32 cellular contexts compared by ENCODE assay signal in the genomic region with DNA sequence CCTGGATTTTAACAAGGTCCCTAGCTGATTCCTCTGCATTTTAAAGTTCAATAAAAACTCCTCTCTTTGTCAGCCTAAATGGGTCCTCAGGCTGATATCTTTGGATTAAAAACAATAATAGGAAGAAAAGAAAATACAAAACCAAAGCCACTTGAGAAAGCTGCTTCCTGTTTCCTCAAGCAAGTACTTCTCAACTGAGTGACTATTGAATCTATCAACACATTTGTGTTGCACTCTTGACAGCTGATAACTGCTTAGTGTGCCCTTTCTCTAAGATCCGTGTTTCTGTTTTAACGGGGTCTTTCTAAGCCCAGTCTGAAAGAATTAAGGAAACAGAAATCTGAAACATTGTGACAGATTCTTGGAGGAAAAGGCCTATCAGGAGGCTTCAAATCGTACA.
"Had no signal": no experiment of that assay in that cellular context is flagged by ENCODE, and none has a peak within 500 bp of the region (broad histone marks: within the 10 kb centered on the region; RNA-seq: fewer than 3 reads in every experiment).

No MANE protein-coding gene starts in this region.

- H3K9me3 ChIP-seq: adrenal gland, body of pancreas, breast epithelium had no signal

- H3K4me1 ChIP-seq: adrenal gland, body of pancreas, breast epithelium had no signal

- H3K36me3 ChIP-seq: adrenal gland, brain microvascular endothelial cell, breast epithelium had no signal

- DNase-seq: activated B cell treated with CpG ODN at 0.5 μM for 24 hours; activated CD4-positive, alpha-beta memory T cell treated with anti-CD3 and anti-CD28 coated beads for 36 hours; activated CD4-positive, alpha-beta T cell treated with anti-CD3 and anti-CD28 coated beads for 4 hours; activated CD4-positive, alpha-beta T cell treated with anti-CD3 and anti-CD28 coated beads, Interleukin-2, amount 10 ng/mL, durations not matched to agents 24 days and 14 days; activated CD4-positive, alpha-beta T cell treated with anti-CD3 and anti-CD28 coated beads, Interleukin-2, amount 50 U/mL, for 1 hour; activated CD4-positive, alpha-beta T cell treated with anti-CD3 and anti-CD28 coated beads, Interleukin-2, amount 50 U/mL, for 4 hours; activated CD4-positive, CD25-positive, alpha-beta regulatory T cell treated with anti-CD3 and anti-CD28 coated beads, Interleukin-2, amount 50 U/mL, for 72 hours; activated CD8-positive, alpha-beta memory T cell treated with anti-CD3 and anti-CD28 coated beads, Interleukin-2, amount 50 U/mL, for 4 hours; activated CD8-positive, alpha-beta T cell treated with anti-CD3 and anti-CD28 coated beads for 36 hours; activated effector memory CD4-positive, alpha-beta T cell treated with anti-CD3 and anti-CD28 coated beads, Interleukin-2, amount 50 U/mL, for 16 hours; activated gamma-delta T cell treated with Interleukin-2 at 50 U/mL for 16 hours; activated naive CD4-positive, alpha-beta T cell; activated naive CD4-positive, alpha-beta T cell treated with anti-CD3 and anti-CD28 coated beads for 36 hours; activated naive CD4-positive, alpha-beta T cell treated with anti-CD3 and anti-CD28 coated beads, Interleukin-2, amount 50 U/mL, for 16 hours; activated naive CD8-positive, alpha-beta T cell treated with anti-CD3 and anti-CD28 coated beads for 36 hours; activated T-cell treated with anti-CD3 and anti-CD28 coated beads for 4 hours; activated T-cell treated with anti-CD3 and anti-CD28 coated beads, Interleukin-2, amount 50 U/mL, for 1 hour; activated T-cell treated with anti-CD3 and anti-CD28 coated beads, Interleukin-2, amount 50 U/mL, for 4 hours; activated T-cell treated with anti-CD3 and anti-CD28 coated beads, Interleukin-2, amount 50 U/mL, for 72 hours; adrenal gland; amniotic stem cell; aorta; body of pancreas; brain microvascular endothelial cell; central memory CD4-positive, alpha-beta T cell; T-helper 2 cell; T-helper 9 cell had no signal

- H3K27me3 Mint-ChIP-seq: activated B cell treated with CpG ODN at 0.5 μM for 24 hours; activated CD4-positive, alpha-beta memory T cell treated with anti-CD3 and anti-CD28 coated beads for 36 hours; activated CD4-positive, alpha-beta T cell treated with anti-CD3 and anti-CD28 coated beads, Interleukin-2, amount 10 ng/mL, durations not matched to agents 24 days and 14 days; activated CD8-positive, alpha-beta T cell treated with anti-CD3 and anti-CD28 coated beads for 36 hours; activated naive CD8-positive, alpha-beta T cell treated with anti-CD3 and anti-CD28 coated beads for 36 hours; activated T-helper 17 cell treated with anti-CD3 and anti-CD28 coated beads, Interleukin-2, amount 50 U/mL, for 72 hours had no signal

- H3K27ac Mint-ChIP-seq: activated B cell treated with CpG ODN at 0.5 μM for 24 hours; activated CD4-positive, alpha-beta memory T cell treated with anti-CD3 and anti-CD28 coated beads for 36 hours; activated CD4-positive, alpha-beta T cell treated with anti-CD3 and anti-CD28 coated beads, Interleukin-2, amount 10 ng/mL, durations not matched to agents 24 days and 14 days; activated CD8-positive, alpha-beta T cell treated with anti-CD3 and anti-CD28 coated beads for 36 hours; activated naive CD4-positive, alpha-beta T cell treated with anti-CD3 and anti-CD28 coated beads for 36 hours; activated naive CD4-positive, alpha-beta T cell treated with anti-CD3 and anti-CD28 coated beads, Interleukin-2, amount 50 U/mL, for 72 hours; activated naive CD8-positive, alpha-beta T cell treated with anti-CD3 and anti-CD28 coated beads for 36 hours; activated T-cell treated with anti-CD3 and anti-CD28 coated beads, Interleukin-2, amount 50 U/mL, for 72 hours; activated T-helper 1 cell treated with anti-CD3 and anti-CD28 coated beads, Interleukin-12 subunit alpha, Interleukin-12 subunit beta, Interleukin-2, Interleukin-4 antibody, amounts not matched to agents 30 ng/mL and 10 ng/mL and 1 ng/mL, durations not matched to agents 14 hours and 24 hours and 36 hours; activated T-helper 17 cell treated with anti-CD3 and anti-CD28 coated beads, Interleukin-2, amount 50 U/mL, for 72 hours; T-helper 2 cell treated with Interferon-gamma antibody and Interleukin-4, amounts not matched to agents 5 μg/mL and 100 μg/mL, for 36 hours had no signal

- H3K9me3 Mint-ChIP-seq: activated CD4-positive, alpha-beta memory T cell treated with anti-CD3 and anti-CD28 coated beads for 36 hours; activated CD4-positive, alpha-beta T cell treated with anti-CD3 and anti-CD28 coated beads, Interleukin-2, amount 10 ng/mL, durations not matched to agents 24 days and 14 days; activated naive CD8-positive, alpha-beta T cell treated with anti-CD3 and anti-CD28 coated beads for 36 hours; activated T-helper 1 cell treated with anti-CD3 and anti-CD28 coated beads, Interleukin-12 subunit alpha, Interleukin-12 subunit beta, Interleukin-2, Interleukin-4 antibody, amounts not matched to agents 30 ng/mL and 10 ng/mL and 1 ng/mL, durations not matched to agents 14 hours and 24 hours and 36 hours had no signal

- H3K4me3 Mint-ChIP-seq: activated B cell treated with CpG ODN at 0.5 μM for 24 hours; activated CD4-positive, alpha-beta memory T cell treated with anti-CD3 and anti-CD28 coated beads for 36 hours; activated CD4-positive, alpha-beta T cell treated with anti-CD3 and anti-CD28 coated beads, Interleukin-2, amount 10 ng/mL, durations not matched to agents 24 days and 14 days; activated CD8-positive, alpha-beta T cell treated with anti-CD3 and anti-CD28 coated beads for 36 hours; activated naive CD4-positive, alpha-beta T cell treated with anti-CD3 and anti-CD28 coated beads for 36 hours; activated naive CD8-positive, alpha-beta T cell treated with anti-CD3 and anti-CD28 coated beads for 36 hours; activated T-cell treated with anti-CD3 and anti-CD28 coated beads, Interleukin-2, amount 50 U/mL, for 4 hours; activated T-cell treated with anti-CD3 and anti-CD28 coated beads, Interleukin-2, amount 50 U/mL, for 72 hours; activated T-helper 1 cell treated with anti-CD3 and anti-CD28 coated beads, Interleukin-12 subunit alpha, Interleukin-12 subunit beta, Interleukin-2, Interleukin-4 antibody, amounts not matched to agents 30 ng/mL and 10 ng/mL and 1 ng/mL, durations not matched to agents 14 hours and 24 hours and 36 hours; activated T-helper 17 cell treated with anti-CD3 and anti-CD28 coated beads, Interleukin-2, amount 50 U/mL, for 72 hours; T-helper 2 cell treated with Interferon-gamma antibody and Interleukin-4, amounts not matched to agents 5 μg/mL and 100 μg/mL, for 36 hours had no signal

- H3K4me1 Mint-ChIP-seq: activated B cell treated with CpG ODN at 0.5 μM for 24 hours; activated CD4-positive, alpha-beta T cell treated with anti-CD3 and anti-CD28 coated beads, Interleukin-2, amount 10 ng/mL, durations not matched to agents 24 days and 14 days; activated naive CD8-positive, alpha-beta T cell treated with anti-CD3 and anti-CD28 coated beads for 36 hours; activated T-helper 17 cell treated with anti-CD3 and anti-CD28 coated beads, Interleukin-2, amount 50 U/mL, for 72 hours had no signal

- H3K36me3 Mint-ChIP-seq: activated CD4-positive, alpha-beta memory T cell treated with anti-CD3 and anti-CD28 coated beads for 36 hours; activated naive CD4-positive, alpha-beta T cell treated with anti-CD3 and anti-CD28 coated beads, Interleukin-2, amount 50 U/mL, for 72 hours; activated naive CD8-positive, alpha-beta T cell treated with anti-CD3 and anti-CD28 coated beads for 36 hours had no signal

- H3K4me3 ChIP-seq: adrenal gland, body of pancreas, breast epithelium had no signal

- H3K27me3 ChIP-seq: adrenal gland, body of pancreas, brain microvascular endothelial cell, breast epithelium had no signal
